Comparison of ENCODE assay signal across 9 cellular contexts in genomic region chr3:123365450-123366143, GRCh38.
A peak's percentile ranks its signal among the peaks of the same experiment; 100 is the strongest.
DNase-seq lines count a peak whose midpoint lies in the region; ATAC-seq and TF ChIP-seq lines count a peak whose summit lies in the region.
"Had no signal": no experiment of that assay in that cellular context is flagged by ENCODE, and none has a peak within 500 bp of the region (broad histone marks: within the 10 kb centered on the region; RNA-seq: fewer than 3 reads in every experiment).

No MANE protein-coding gene starts in this region.

- H3K9me3 ChIP-seq in Peyer's patch (no peaks in the 10 kb centered on the region), thoracic aorta (no peaks in the 10 kb centered on the region)

- peak in 4 of 6 experiments; percentile 22 to 52 (median 46) for TF ChIP-seq CTCF in Peyer's patch (IDR thresholded peaks at IDR 0.05)
- TF ChIP-seq CTCF in thoracic aorta (IDR thresholded peaks at IDR 0.05), result peak; percentile 55

- peak; percentile 41 for ATAC-seq in Right ventricle myocardium inferior
- ATAC-seq in thoracic aorta (ENCODE audit: insufficient number of reproducible peaks, low FRiP score, low read depth), result no peak
- ATAC-seq in HG02852 (IDR thresholded peaks at IDR 0.05; ENCODE audit: unreplicated experiment), result no peak
- no peak for ATAC-seq in sciatic nerve

- H3K36me3 ChIP-seq in Peyer's patch (no peaks in the 10 kb centered on the region), thoracic aorta (no peaks in the 10 kb centered on the region)
- H3K36me3 ChIP-seq: BLaER1 had no signal

- no peaks in the 10 kb centered on the region for H3K4me1 ChIP-seq in Peyer's patch
- peaks cover 4 to 66% of the 10 kb centered on the region in 2 donors for H3K4me1 ChIP-seq in thoracic aorta (ENCODE audit: control insufficient read depth in 1 of 2, low read depth in 2 of 2)
- H3K4me1 ChIP-seq: BLaER1 had no signal

- H3K27ac ChIP-seq in Peyer's patch (no peak overlapping the region), thoracic aorta (peak overlapping the region; percentile 5 to 54)
- H3K27ac ChIP-seq: BLaER1 had no signal

- intact Hi-C loops in Right ventricle myocardium inferior (cut with DNase I), result no loop called here
- intact Hi-C loops in sciatic nerve (cut with DNase I), result no loop called here

- DNase-seq in NCI-H510A treated with DMSO at 0.1 percent for 48 hours (lab: John Stamatoyannopoulos, UW) (peak; percentile 35), NCI-H510A (lab: John Stamatoyannopoulos, UW) (no peak), Peyer's patch (peak in 1 of 3 donors; percentile 46), Right ventricle myocardium inferior (ENCODE audit: missing footprints) (no peak), thoracic aorta (ENCODE audit: low spot score) (no peak), HPDE6-E6E7 (ENCODE audit: extremely low spot score) (no peak), sciatic nerve (ENCODE audit: low spot score) (no peak)

- no peak overlapping the region for H3K4me3 ChIP-seq in Peyer's patch
- no peak overlapping the region for H3K4me3 ChIP-seq in thoracic aorta
- H3K4me3 ChIP-seq: BLaER1 had no signal

- TF ChIP-seq POLR2A in Peyer's patch (IDR thresholded peaks at IDR 0.05), result no peak

- no peaks in the 10 kb centered on the region for H3K27me3 ChIP-seq in Peyer's patch
- no peaks in the 10 kb centered on the region for H3K27me3 ChIP-seq in thoracic aorta (replicated peaks; ENCODE audit: insufficient read depth)
- H3K27me3 ChIP-seq: BLaER1 had no signal

Comparison
In these comparisons a context has a peak if more than half of its experiments do, and no peak if none do; other contexts are left out.
1. H3K27ac ChIP-seq: peak in thoracic aorta (2 of 2); none in Peyer's patch (0 of 4).